ENCODE assay signal across 28 cellular contexts in the genomic region with DNA sequence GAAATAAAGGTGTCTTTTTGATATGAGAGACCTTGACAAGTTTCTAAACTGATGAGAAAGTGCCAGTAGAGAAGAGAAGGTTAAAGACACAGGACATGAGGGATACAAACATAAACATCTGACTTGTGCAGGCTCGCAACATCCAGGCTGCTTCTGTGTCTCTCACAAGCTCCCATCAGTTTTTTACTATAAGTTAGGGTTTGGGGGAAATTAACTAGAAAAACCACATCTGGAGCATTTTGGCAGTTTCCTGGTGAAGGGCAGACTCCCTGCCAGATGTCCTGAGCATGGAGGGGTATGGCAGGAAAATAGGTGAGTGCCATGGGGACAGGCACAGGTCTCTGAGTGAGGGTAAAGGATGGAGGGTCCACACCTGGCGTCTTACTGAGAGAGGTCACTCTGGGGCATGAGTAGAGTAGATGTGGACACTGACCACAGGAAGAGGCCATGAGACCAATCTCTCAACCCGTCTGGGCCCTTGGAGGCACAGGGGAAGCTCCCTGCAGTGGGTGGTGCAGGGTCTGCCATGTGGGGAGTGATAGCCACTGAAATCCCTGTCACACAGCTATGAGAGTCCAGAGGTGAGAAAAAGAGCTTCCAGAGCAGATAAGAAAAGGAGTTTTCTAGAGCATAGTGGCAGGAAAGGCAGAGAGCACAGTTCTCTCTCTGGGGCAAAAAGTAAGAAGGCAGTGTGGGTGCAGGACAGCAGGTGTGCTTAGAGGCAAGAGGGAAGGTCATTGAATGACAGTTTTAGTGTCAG.
"Had no signal": no experiment of that assay in that cellular context is flagged by ENCODE, and none has a peak within 500 bp of the region (broad histone marks: within the 10 kb centered on the region; RNA-seq: fewer than 3 reads in every experiment).

No MANE protein-coding gene starts in this region.

- H3K27me3 ChIP-seq: ascending aorta, esophagus muscularis mucosa, foreskin keratinocyte had no signal

- H3K4me1 ChIP-seq: ascending aorta, breast epithelium, esophagus muscularis mucosa, foreskin keratinocyte, gastrocnemius medialis, heart right ventricle had no signal

- H3K9me3 ChIP-seq: ascending aorta, gastrocnemius medialis had no signal

- H3K4me3 ChIP-seq: ascending aorta, breast epithelium, esophagus muscularis mucosa, gastrocnemius medialis, heart right ventricle had no signal

- DNase-seq: activated CD4-positive, alpha-beta memory T cell treated with anti-CD3 and anti-CD28 coated beads, Interleukin-2, amount 10 ng/mL, durations not matched to agents 7 days and 5 days; activated CD4-positive, alpha-beta T cell treated with anti-CD3 and anti-CD28 coated beads for 1 hour; activated CD4-positive, alpha-beta T cell treated with anti-CD3 and anti-CD28 coated beads for 4 hours; activated CD4-positive, alpha-beta T cell treated with anti-CD3 and anti-CD28 coated beads, Interleukin-2, amount 10 ng/mL, durations not matched to agents 7 days and 5 days; activated CD4-positive, alpha-beta T cell treated with anti-CD3 and anti-CD28 coated beads, Interleukin-2, amount 50 U/mL, for 4 hours; activated CD8-positive, alpha-beta memory T cell treated with anti-CD3 and anti-CD28 coated beads, Interleukin-2, amount 50 U/mL, for 48 hours; activated gamma-delta T cell; activated naive CD4-positive, alpha-beta T cell; activated naive CD4-positive, alpha-beta T cell treated with anti-CD3 and anti-CD28 coated beads, Interleukin-2, amount 10 ng/mL, durations not matched to agents 7 days and 5 days; activated naive CD8-positive, alpha-beta T cell treated with anti-CD3 and anti-CD28 coated beads, Interleukin-2, amount 10 ng/mL, durations not matched to agents 7 days and 5 days; activated T-cell treated with anti-CD3 and anti-CD28 coated beads for 4 hours; activated T-cell treated with anti-CD3 and anti-CD28 coated beads, Interleukin-2, amount 50 U/mL, for 24 hours; activated T-cell treated with anti-CD3 and anti-CD28 coated beads, Interleukin-2, amount 50 U/mL, for 72 hours; cortex of kidney; dermis blood vessel endothelial cell; effector CD4-positive, alpha-beta T cell; effector memory CD8-positive, alpha-beta T cell; erythroblast; foreskin keratinocyte; gastrocnemius medialis; heart right ventricle; T-cell had no signal

- FAIRE-seq: colon, TTC549 had no signal

- H3K27ac ChIP-seq: ascending aorta, breast epithelium, esophagus muscularis mucosa, foreskin keratinocyte, gastrocnemius medialis, heart right ventricle, VCaP had no signal

- H3K36me3 ChIP-seq: ascending aorta, breast epithelium, esophagus muscularis mucosa, gastrocnemius medialis, heart right ventricle had no signal
